In the genomic region with DNA sequence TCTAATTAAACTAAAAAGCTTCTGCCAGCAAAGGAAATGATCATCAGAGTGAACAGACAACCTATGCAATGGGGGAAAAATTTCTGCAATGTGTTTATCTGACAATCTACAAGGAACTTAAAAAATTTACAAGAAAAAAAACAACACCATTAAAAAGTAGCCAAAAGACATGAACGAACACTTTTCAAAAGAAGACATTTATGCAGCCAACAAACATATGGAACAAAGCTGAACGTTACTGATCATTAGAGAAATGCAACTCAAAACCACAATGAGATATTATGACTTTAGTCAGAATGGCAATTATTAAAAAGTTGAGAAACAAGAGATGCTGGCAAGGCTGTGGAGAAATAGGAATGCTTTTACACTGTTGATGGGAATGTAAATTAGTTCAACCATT, we compare ENCODE assay signal across 27 cellular contexts.
"Had no signal": no experiment of that assay in that cellular context is flagged by ENCODE, and none has a peak within 500 bp of the region (broad histone marks: within the 10 kb centered on the region; RNA-seq: fewer than 3 reads in every experiment).

No MANE protein-coding gene starts in this region.

- H3K4me3 Mint-ChIP-seq: natural killer cell; nephron; neural progenitor cell; stimulated activated effector memory CD8-positive, alpha-beta T cell treated with anti-CD3 and anti-CD28 coated beads, Interleukin-12 subunit alpha, Interleukin-12 subunit beta, amount 100 ng/mL, for 72 hours; stimulated activated naive B cell treated with anti-CD40 and anti-IgM and Interleukin-4, amounts not matched to agents 10 μg/mL and 1 μg/mL and 100 μg/mL, for 72 hours; stimulated activated naive CD8-positive, alpha-beta T cell treated with anti-CD3 and anti-CD28 coated beads, Interleukin-15, Interleukin-2, amounts not matched to agents 100 ng/mL and 50 ng/mL, for 24 hours had no signal

- DNase-seq: natural killer cell; occipital lobe; ovary; posterior cingulate gyrus; psoas muscle; right cardiac atrium; right lobe of liver; sigmoid colon; small intestine; stimulated activated CD4-positive, alpha-beta T cell treated with anti-CD3 and anti-CD28 coated beads, Interleukin-15, amount 100 ng/mL, for 24 hours; stimulated activated CD4-positive, alpha-beta T cell treated with anti-CD3 and anti-CD28 coated beads, Interleukin-2, amount 100 ng/mL, for 24 hours; stimulated activated CD4-positive, alpha-beta T cell treated with anti-CD3 and anti-CD28 coated beads, Interleukin-2, amount 100 ng/mL, for 48 hours; stimulated activated CD4-positive, alpha-beta T cell treated with anti-CD3 and anti-CD28 coated beads, Interleukin-4, amount 100 ng/mL, for 24 hours; stimulated activated naive B cell treated with anti-CD40 and anti-IgM and Interleukin-4, amounts not matched to agents 10 μg/mL and 1 μg/mL and 100 μg/mL, for 72 hours; stimulated activated naive CD4-positive, alpha-beta T cell treated with Interleukin-2 at 50 U/mL for 16 hours; stomach; thyroid gland; transverse colon; upper lobe of left lung had no signal

- H3K27ac ChIP-seq: neural progenitor cell, ovary, parathyroid adenoma, psoas muscle, right lobe of liver, sigmoid colon, stomach, thoracic aorta, thyroid gland, transverse colon, upper lobe of left lung, vagina had no signal

- H3K4me1 Mint-ChIP-seq: natural killer cell; nephron; neural progenitor cell; stimulated activated effector memory CD8-positive, alpha-beta T cell treated with anti-CD3 and anti-CD28 coated beads, Interleukin-12 subunit alpha, Interleukin-12 subunit beta, amount 100 ng/mL, for 72 hours; stimulated activated naive B cell treated with anti-CD40 and anti-IgM and Interleukin-4, amounts not matched to agents 10 μg/mL and 1 μg/mL and 100 μg/mL, for 72 hours had no signal

- H3K27me3 Mint-ChIP-seq: progenitor cell of endocrine pancreas; stimulated activated naive B cell treated with anti-CD40 and anti-IgM and Interleukin-4, amounts not matched to agents 10 μg/mL and 1 μg/mL and 100 μg/mL, for 72 hours; stimulated activated naive CD8-positive, alpha-beta T cell treated with anti-CD3 and anti-CD28 coated beads, Interleukin-15, Interleukin-2, amounts not matched to agents 100 ng/mL and 50 ng/mL, for 24 hours had no signal

- H3K9ac ChIP-seq: neural progenitor cell, parathyroid adenoma had no signal

- H3K27me3 ChIP-seq: neural progenitor cell, ovary, right lobe of liver, sigmoid colon, stomach, thyroid gland, transverse colon, upper lobe of left lung, vagina had no signal

- H3K4me1 ChIP-seq: neural progenitor cell, parathyroid adenoma, psoas muscle, right lobe of liver, sigmoid colon, stomach, thyroid gland, transverse colon, upper lobe of left lung, vagina had no signal

- H2AFZ ChIP-seq: neural progenitor cell, parathyroid adenoma had no signal

- H3K36me3 ChIP-seq: neural progenitor cell, ovary, right lobe of liver, sigmoid colon, stomach, thoracic aorta, thyroid gland, transverse colon, upper lobe of left lung, vagina had no signal

- H3K79me2 ChIP-seq: parathyroid adenoma had no signal

- H3K36me3 Mint-ChIP-seq: natural killer cell; neural progenitor cell; stimulated activated effector memory CD8-positive, alpha-beta T cell treated with anti-CD3 and anti-CD28 coated beads, Interleukin-12 subunit alpha, Interleukin-12 subunit beta, amount 100 ng/mL, for 72 hours had no signal

- H3K9me3 Mint-ChIP-seq: natural killer cell; stimulated activated effector memory CD8-positive, alpha-beta T cell treated with anti-CD3 and anti-CD28 coated beads, Interleukin-12 subunit alpha, Interleukin-12 subunit beta, amount 100 ng/mL, for 72 hours; stimulated activated naive B cell treated with anti-CD40 and anti-IgM and Interleukin-4, amounts not matched to agents 10 μg/mL and 1 μg/mL and 100 μg/mL, for 72 hours had no signal

- H3K27ac Mint-ChIP-seq: natural killer cell; nephron; neural progenitor cell; progenitor cell of endocrine pancreas; stimulated activated effector memory CD8-positive, alpha-beta T cell treated with anti-CD3 and anti-CD28 coated beads, Interleukin-12 subunit alpha, Interleukin-12 subunit beta, amount 100 ng/mL, for 72 hours; stimulated activated naive B cell treated with anti-CD40 and anti-IgM and Interleukin-4, amounts not matched to agents 10 μg/mL and 1 μg/mL and 100 μg/mL, for 72 hours; stimulated activated naive CD8-positive, alpha-beta T cell treated with anti-CD3 and anti-CD28 coated beads, Interleukin-15, Interleukin-2, amounts not matched to agents 100 ng/mL and 50 ng/mL, for 24 hours had no signal

- H3K9me3 ChIP-seq: ovary, psoas muscle, right lobe of liver, sigmoid colon, thoracic aorta, thyroid gland, transverse colon, vagina had no signal

- H3K4me3 ChIP-seq: neural progenitor cell, ovary, psoas muscle, right lobe of liver, sigmoid colon, stomach, thoracic aorta, thyroid gland, transverse colon, upper lobe of left lung, vagina had no signal

- H3K4me2 ChIP-seq: neural progenitor cell had no signal
